In genomic region chr1:27981146-27981545, GRCh38 we compare ENCODE assay signal across 19 cellular contexts. TPM values are rescaled to one million over a fixed set of nuclear protein-coding genes. Genes with fewer than 3 reads are reported as not detected.
DNase-seq lines count a peak whose midpoint lies in the region; ATAC-seq and TF ChIP-seq lines count a peak whose summit lies in the region.
"Had no signal": no experiment of that assay in that cellular context is flagged by ENCODE, and none has a peak within 500 bp of the region (broad histone marks: within the 10 kb centered on the region; RNA-seq: fewer than 3 reads in every experiment).

No MANE protein-coding gene starts in this region.

- H3K27me3 Mint-ChIP-seq in HFFc6 (ENCODE audit: insufficient read depth), result peaks cover 2% of the 10 kb centered on the region; the same call in 1 of the 2 replicates
- H3K27me3 Mint-ChIP-seq: IgD-negative memory B cell had no signal

- peak overlapping the region; percentile 79 for H3K27ac Mint-ChIP-seq in HFFc6
- H3K27ac Mint-ChIP-seq: activated naive CD4-positive, alpha-beta T cell treated with anti-CD3 and anti-CD28 coated beads for 36 hours; IgD-negative memory B cell had no signal

- no peak overlapping the region for H3K4me3 Mint-ChIP-seq in HFFc6
- H3K4me3 Mint-ChIP-seq: activated naive CD4-positive, alpha-beta T cell treated with anti-CD3 and anti-CD28 coated beads for 36 hours; IgD-negative memory B cell had no signal

- DNase-seq in D341Med (ENCODE audit: low spot score) (peak; percentile 49), HFFc6 (no peak), cerebellar cortex (ENCODE audit: low spot score) (peak; percentile 36), middle frontal gyrus (ENCODE audit: extremely low spot score, low spot score) (peak; percentile 27), HT-29 (ENCODE audit: low spot score) (no peak), AG08396 (ENCODE audit: low spot score) (no peak)
- DNase-seq in activated CD4-positive, alpha-beta T cell treated with anti-CD3 and anti-CD28 coated beads for 48 hours, result no peak
- DNase-seq: activated naive CD4-positive, alpha-beta T cell treated with anti-CD3 and anti-CD28 coated beads for 36 hours; Calu3; heart left ventricle; left ventricle myocardium inferior; NCI-H1417 treated with DMSO at 0.1 percent for 48 hours; NCI-H2107; NCI-H526; SHP77; stimulated activated CD4-positive, alpha-beta T cell treated with anti-CD3 and anti-CD28 coated beads, Interleukin-12 subunit alpha, Interleukin-12 subunit beta, amount 100 ng/mL, for 4 hours; SW 1271 had no signal

- H3K9me3 Mint-ChIP-seq in HFFc6, result no peaks in the 10 kb centered on the region
- H3K9me3 Mint-ChIP-seq: activated naive CD4-positive, alpha-beta T cell treated with anti-CD3 and anti-CD28 coated beads for 36 hours; IgD-negative memory B cell had no signal

- H3K4me1 Mint-ChIP-seq in HFFc6 (ENCODE audit: low read depth), result no peaks in the 10 kb centered on the region; the same call in 1 of the 2 replicates
- H3K4me1 Mint-ChIP-seq: IgD-negative memory B cell had no signal

- no peaks in the 10 kb centered on the region for H3K36me3 Mint-ChIP-seq in HFFc6 (ENCODE audit: low read depth)

- TF ChIP-seq CTCF in HFFc6 (IDR thresholded peaks at IDR 0.05), result no peak

- no peak for ATAC-seq in HG03097 (IDR thresholded peaks at IDR 0.05; ENCODE audit: low FRiP score, unreplicated experiment)

RNA-seq across cellular contexts. Expression of gene XKR8, which starts 21.4 kb away (rescaled TPM):
- total RNA-seq in HFFc6 (2021; fragmentation: NEBNext Ultra II Directional; extraction: Animal tissue kit (Norgen Biotek cat#: 25700)), result 10 to 100 TPM in 1 of 6 experiments, 1 to 10 TPM in 5; 8.0 to 10.7 (median 9.7) TPM
- total RNA-seq in HT-29 (2014; rRNA removed; shearing (Covaris generic)), result 3.1 and 3.3 TPM in 2 replicates

RNA-seq across cellular contexts. Expression of gene SMPDL3B, which starts 46.3 kb away (rescaled TPM):
- not detected for total RNA-seq in HFFc6 (2021; fragmentation: NEBNext Ultra II Directional; extraction: Animal tissue kit (Norgen Biotek cat#: 25700))
- 16.2 and 18.2 TPM in 2 replicates for total RNA-seq in HT-29 (2014; rRNA removed; shearing (Covaris generic))
- total RNA-seq: left ventricle myocardium inferior had no signal

Comparison
In these comparisons a context has a peak if more than half of its experiments do, and no peak if none do; other contexts are left out.
1. DNase-seq: peak in D341Med (single experiment), cerebellar cortex (single experiment) and middle frontal gyrus (single experiment); none in HFFc6 (single experiment), HT-29 (single experiment), AG08396 (single experiment) and activated CD4-positive, alpha-beta T cell treated with anti-CD3 and anti-CD28 coated beads for 48 hours (single experiment).
2. RNA of gene SMPDL3B, which starts 46.3 kb away (total RNA-seq): 16.2 to 18.2 TPM in HT-29; not detected in HFFc6; every median in the first group is over 10 times any median in the second.